In the genomic region with DNA sequence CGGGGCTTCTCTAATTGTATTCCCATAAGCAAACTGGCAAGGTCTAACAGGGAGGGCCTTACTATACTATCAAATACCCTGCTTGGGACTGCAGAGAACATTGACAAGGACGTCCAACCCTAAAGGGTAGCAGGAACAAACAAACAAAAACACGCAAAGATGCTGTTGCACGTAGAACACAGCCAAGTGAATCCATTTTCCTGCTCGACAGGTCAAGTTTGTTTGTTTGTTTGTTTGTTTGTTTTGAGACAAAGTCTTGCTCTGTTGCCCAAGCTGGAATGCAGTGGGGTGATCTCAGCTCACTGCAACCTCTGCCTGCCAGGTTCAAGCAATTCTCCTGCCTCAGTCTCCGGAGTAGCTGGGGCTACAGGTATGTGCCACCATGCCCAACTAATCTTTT, we compare ENCODE assay signal across 16 cellular contexts.
"Had no signal": no experiment of that assay in that cellular context is flagged by ENCODE, and none has a peak within 500 bp of the region (broad histone marks: within the 10 kb centered on the region; RNA-seq: fewer than 3 reads in every experiment).

No MANE protein-coding gene starts in this region.

- H3K9me3 Mint-ChIP-seq: naive thymus-derived CD8-positive, alpha-beta T cell had no signal

- H3K9me3 ChIP-seq: esophagus muscularis mucosa, gastrocnemius medialis, heart right ventricle, mucosa of descending colon, neutrophil, right atrium auricular region had no signal

- H3K27me3 ChIP-seq: esophagus muscularis mucosa, gastrocnemius medialis, heart right ventricle, neutrophil, right atrium auricular region had no signal

- H3K27me3 Mint-ChIP-seq: naive thymus-derived CD8-positive, alpha-beta T cell had no signal

- H3K27ac ChIP-seq: epithelial cell of prostate, gastrocnemius medialis, heart right ventricle, neutrophil, right atrium auricular region had no signal

- H3K4me3 Mint-ChIP-seq: naive thymus-derived CD8-positive, alpha-beta T cell had no signal

- H3K4me3 ChIP-seq: esophagus muscularis mucosa, gastrocnemius medialis, heart right ventricle, mucosa of descending colon, right atrium auricular region, smooth muscle cell had no signal

- H3K4me2 ChIP-seq: smooth muscle cell had no signal

- DNase-seq: effector memory CD4-positive, alpha-beta T cell; gastrocnemius medialis; heart right ventricle; hypothalamus; mammary epithelial cell; mucosa of descending colon; naive thymus-derived CD8-positive, alpha-beta T cell; posterior cingulate gyrus; stimulated activated CD4-positive, alpha-beta T cell treated with anti-CD3 and anti-CD28 coated beads, Interleukin-2, amount 100 ng/mL, for 48 hours; stimulated activated naive CD4-positive, alpha-beta T cell treated with Interleukin-2 at 50 U/mL for 16 hours; trophoblast cell had no signal
